Comparison of ENCODE assay signal across 8 cellular contexts in genomic region chr15:42495361-42496212, GRCh38. TPM values are rescaled to one million over a fixed set of nuclear protein-coding genes. Genes with fewer than 3 reads are reported as not detected.
DNase-seq lines count a peak whose midpoint lies in the region; ATAC-seq and TF ChIP-seq lines count a peak whose summit lies in the region.

SNAP23 (plus strand) TSS chr15:42495634; CDS start chr15:42511847, 16,213 bp downstream.

- peaks cover 4% of the 10 kb centered on the region; the same call in 1 of the 2 replicates for H3K4me1 ChIP-seq in BE2C

- DNase-seq in BE2C (peak; percentile 92), NCI-H748 (lab: John Stamatoyannopoulos, UW; ENCODE audit: unreplicated experiment) (peak; percentile 83), dedifferentiated amniotic fluid mesenchymal stem cell (ENCODE audit: extremely low spot score) (peak; percentile 97), left kidney (ENCODE audit: low read depth, low spot score) (peak; percentile 98)
- DNase-seq in activated CD4-positive, alpha-beta T cell treated with anti-CD3 and anti-CD28 coated beads, Interleukin-2, amount 50 U/mL, for 1 hour, result peak; percentile 71
- DNase-seq in stimulated activated CD4-positive, alpha-beta T cell treated with anti-CD3 and anti-CD28 coated beads, Interleukin-1b, Interleukin-23, amount 100 ng/mL, for 48 hours, result peak; percentile 81

- ATAC-seq in GM19324 (IDR thresholded peaks at IDR 0.05; ENCODE audit: low FRiP score, unreplicated experiment), result peak; percentile 78
- peak; percentile 65 for ATAC-seq in HG03469 (IDR thresholded peaks at IDR 0.05; ENCODE audit: unreplicated experiment)

- H3K27me3 ChIP-seq in BE2C, result no peaks in the 10 kb centered on the region

- H3K36me3 ChIP-seq in BE2C, result no peaks in the 10 kb centered on the region

- no peak for TF ChIP-seq CTCF in BE2C (IDR thresholded peaks at IDR 0.05; ENCODE audit: low read depth, low read length)

- no peaks in the 10 kb centered on the region for H3K9me3 ChIP-seq in BE2C

- peak within 1 kb of the TSS; percentile 87 for H3K4me3 ChIP-seq in BE2C (ENCODE audit: low read depth, low read length)

RNA-seq across cellular contexts. Expression of gene SNAP23, which starts in this region (rescaled TPM):
- 74.8 TPM for polyA plus RNA-seq in BE2C (2012; ENCODE audit: insufficient read depth, insufficient read length, low read depth)

Comparison
In these comparisons a context has a peak if more than half of its experiments do, and no peak if none do; other contexts are left out.
1. Peak in every context shown above with its lines: DNase-seq, ATAC-seq and H3K4me3 ChIP-seq.